ENCODE assay signal across 24 cellular contexts in the genomic region with DNA sequence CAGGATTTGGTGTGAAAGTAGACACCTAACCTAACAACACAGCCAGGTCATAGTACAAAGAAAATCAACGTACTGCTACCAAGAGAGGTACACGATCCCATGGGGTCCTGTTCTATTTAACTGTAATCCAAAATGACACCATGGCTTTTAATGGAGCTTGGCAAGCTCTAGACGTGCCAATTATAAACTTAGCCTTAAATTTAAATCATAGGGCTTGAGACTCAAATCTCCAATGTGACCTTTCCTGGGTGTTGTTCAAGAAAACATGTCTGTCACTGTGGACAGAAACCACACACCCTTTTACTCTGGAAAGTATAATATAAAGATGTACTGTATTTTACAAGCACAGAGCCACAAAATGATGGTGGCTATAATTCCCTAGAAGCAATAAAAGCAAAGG.
"Had no signal": no experiment of that assay in that cellular context is flagged by ENCODE, and none has a peak within 500 bp of the region (broad histone marks: within the 10 kb centered on the region; RNA-seq: fewer than 3 reads in every experiment).

No MANE protein-coding gene starts in this region.

- DNase-seq: activated CD4-positive, alpha-beta memory T cell treated with anti-CD3 and anti-CD28 coated beads for 36 hours; activated CD4-positive, alpha-beta T cell treated with anti-CD3 and anti-CD28 coated beads, Interleukin-2, amount 10 ng/mL, durations not matched to agents 7 days and 5 days; activated CD4-positive, CD25-positive, alpha-beta regulatory T cell; activated CD8-positive, alpha-beta memory T cell treated with anti-CD3 and anti-CD28 coated beads for 24 hours; activated effector memory CD4-positive, alpha-beta T cell treated with anti-CD3 and anti-CD28 coated beads, Interleukin-2, amount 50 U/mL, for 16 hours; activated naive CD4-positive, alpha-beta T cell treated with Interleukin-2 at 50 U/mL for 16 hours; activated naive CD8-positive, alpha-beta T cell treated with anti-CD3 and anti-CD28 coated beads, Interleukin-2, amount 50 U/mL, for 24 hours; activated T-cell treated with anti-CD3 and anti-CD28 coated beads, Interleukin-2, amount 50 U/mL, for 4 hours; amygdala; MG63; MV-4-11; NCI-H1092 treated with DMSO at 0.1 percent for 48 hours; NCI-H1417 treated with DMSO at 0.1 percent for 48 hours; NCI-H1694 treated with DMSO at 0.1 percent for 48 hours; NCI-H2081 treated with DMSO at 0.1 percent for 48 hours; NCI-H226; NCI-H526; NCI-H82; Peyer's patch; SHP77 treated with DMSO at 0.1 percent for 48 hours; T-helper 1 cell had no signal

- ATAC-seq: activated naive CD4-positive, alpha-beta T cell treated with anti-CD3 and anti-CD28 coated beads, Interleukin-2, amount 50 U/mL, for 72 hours; activated naive CD8-positive, alpha-beta T cell treated with anti-CD3 and anti-CD28 coated beads, Interleukin-2, amount 50 U/mL, for 24 hours; activated T-cell treated with anti-CD3 and anti-CD28 coated beads, Interleukin-2, amount 50 U/mL, for 4 hours had no signal

- H3K9me3 ChIP-seq: MG63, Peyer's patch had no signal

- H3K4me3 ChIP-seq: MG63, Peyer's patch had no signal

- H3K27ac ChIP-seq: Peyer's patch, RWPE1, VCaP had no signal

- H3K4me1 ChIP-seq: Peyer's patch had no signal

- H3K27me3 ChIP-seq: MG63, Peyer's patch had no signal

- H3K36me3 ChIP-seq: MG63, Peyer's patch had no signal
